ENCODE assay signal across 20 cellular contexts in genomic region chr2:41910126-41910525, GRCh38.
A peak's percentile ranks its signal among the peaks of the same experiment; 100 is the strongest.
DNase-seq lines count a peak whose midpoint lies in the region; ATAC-seq, FAIRE-seq and TF ChIP-seq lines count a peak whose summit lies in the region.
"Had no signal": no experiment of that assay in that cellular context is flagged by ENCODE, and none has a peak within 500 bp of the region (broad histone marks: within the 10 kb centered on the region; RNA-seq: fewer than 3 reads in every experiment).

No MANE protein-coding gene starts in this region.

- intact Hi-C loops in activated CD8-positive, alpha-beta T cell treated with anti-CD3 and anti-CD28 coated beads for 36 hours (cut with micrococcal nuclease), result no loop called here
- intact Hi-C loops in uterus (cut with DNase I; ENCODE audit: low total_unique reads), result no loop called here
- intact Hi-C loops in HepG2 (cut with micrococcal nuclease; ENCODE audit: unreplicated experiment), result no loop called here

- H3K79me2 ChIP-seq in HepG2 (ENCODE audit: insufficient read depth, low read length), result no peaks in the 10 kb centered on the region
- H3K79me2 ChIP-seq: parathyroid adenoma had no signal

- peak; percentile 20 for ATAC-seq in activated CD8-positive, alpha-beta T cell treated with anti-CD3 and anti-CD28 coated beads for 36 hours
- ATAC-seq in activated CD8-positive, alpha-beta T cell treated with anti-CD3 and anti-CD28 coated beads, Interleukin-2, amount 10 ng/mL, durations not matched to agents 7 days and 5 days, result no peak
- peak; percentile 84 for ATAC-seq in stimulated activated effector memory CD8-positive, alpha-beta T cell treated with anti-CD3 and anti-CD28 coated beads, Interleukin-12 subunit alpha, Interleukin-12 subunit beta, amount 100 ng/mL, for 72 hours
- no peak for ATAC-seq in HepG2
- ATAC-seq: heart left ventricle, mucosa of descending colon had no signal

- POLR2A ChIA-PET in activated CD8-positive, alpha-beta T cell treated with anti-CD3 and anti-CD28 coated beads for 36 hours (lab: Charles Lee), result no interaction called here
- POLR2A ChIA-PET in activated CD8-positive, alpha-beta T cell treated with anti-CD3 and anti-CD28 coated beads, Interleukin-2, amount 10 ng/mL, durations not matched to agents 7 days and 5 days (lab: Charles Lee), result no interaction called here
- POLR2A ChIA-PET in HepG2 (lab: Yijun Ruan, JAX), result no interaction called here

- H3K4me1 Mint-ChIP-seq in activated CD8-positive, alpha-beta T cell treated with anti-CD3 and anti-CD28 coated beads for 36 hours (ENCODE audit: low read depth), result no peaks in the 10 kb centered on the region
- H3K4me1 Mint-ChIP-seq in activated CD8-positive, alpha-beta T cell treated with anti-CD3 and anti-CD28 coated beads, Interleukin-2, amount 10 ng/mL, durations not matched to agents 7 days and 5 days (ENCODE audit: low read depth), result peaks cover 4% of the 10 kb centered on the region
- H3K4me1 Mint-ChIP-seq in stimulated activated effector memory CD8-positive, alpha-beta T cell treated with anti-CD3 and anti-CD28 coated beads, Interleukin-12 subunit alpha, Interleukin-12 subunit beta, amount 100 ng/mL, for 72 hours, result peaks cover 34% of the 10 kb centered on the region

- no peak overlapping the region for H2AFZ ChIP-seq in HepG2 (ENCODE audit: low read length)
- H2AFZ ChIP-seq: parathyroid adenoma had no signal

- CTCF ChIA-PET in activated CD8-positive, alpha-beta T cell treated with anti-CD3 and anti-CD28 coated beads for 36 hours (lab: Charles Lee), result no interaction called here
- CTCF ChIA-PET in activated CD8-positive, alpha-beta T cell treated with anti-CD3 and anti-CD28 coated beads, Interleukin-2, amount 10 ng/mL, durations not matched to agents 7 days and 5 days (lab: Charles Lee), result no interaction called here
- CTCF ChIA-PET in HepG2 (lab: Yijun Ruan, JAX; ENCODE audit: low intra/inter-chr PET ratio, low total read pairs), result no interaction called here

- H3K4me3 ChIP-seq in MG63 (no peak overlapping the region), fibroblast of the aortic adventitia (ENCODE audit: low read depth, low read length) (no peak overlapping the region), uterus (no peak overlapping the region), HepG2 (replicated peaks in 1 of 3; ENCODE audit: insufficient read depth in 1 of 3, low read depth in 2 of 3, low read length in 3 of 3) (no peak overlapping the region)
- H3K4me3 ChIP-seq: ascending aorta, heart left ventricle, mucosa of descending colon had no signal

- DNase-seq in activated CD8-positive, alpha-beta T cell treated with anti-CD3 and anti-CD28 coated beads for 36 hours, result no peak
- no peak for DNase-seq in activated CD8-positive, alpha-beta T cell treated with anti-CD3 and anti-CD28 coated beads, Interleukin-2, amount 10 ng/mL, durations not matched to agents 7 days and 5 days
- DNase-seq in MG63 (peak; percentile 43), fibroblast of the aortic adventitia (ENCODE audit: low read depth) (peak; percentile 29), uterus (no peak), HepG2 (ENCODE audit: low spot score) (no peak), NCI-H524 treated with DMSO at 0.1 percent for 48 hours (lab: John Stamatoyannopoulos, UW) (no peak)
- no peak for DNase-seq in stimulated activated effector memory CD8-positive, alpha-beta T cell treated with anti-CD3 and anti-CD28 coated beads, Interleukin-12 subunit alpha, Interleukin-12 subunit beta, amount 100 ng/mL, for 72 hours (ENCODE audit: low spot score in 2 of 2)
- DNase-seq: activated gamma-delta T cell treated with Interleukin-2 at 50 U/mL for 16 hours; CD4-positive, alpha-beta T cell; heart left ventricle; left cardiac atrium; mucosa of descending colon; NCI-H1694; NCI-H510A; SK-N-SH; stimulated activated CD4-positive, alpha-beta T cell treated with anti-CD3 and anti-CD28 coated beads, Interleukin-4, amount 100 ng/mL, for 24 hours; trophoblast cell had no signal

- no peak overlapping the region for H3K27ac Mint-ChIP-seq in activated CD8-positive, alpha-beta T cell treated with anti-CD3 and anti-CD28 coated beads for 36 hours
- H3K27ac Mint-ChIP-seq in activated CD8-positive, alpha-beta T cell treated with anti-CD3 and anti-CD28 coated beads, Interleukin-2, amount 10 ng/mL, durations not matched to agents 7 days and 5 days, result no peak overlapping the region
- H3K27ac Mint-ChIP-seq in stimulated activated effector memory CD8-positive, alpha-beta T cell treated with anti-CD3 and anti-CD28 coated beads, Interleukin-12 subunit alpha, Interleukin-12 subunit beta, amount 100 ng/mL, for 72 hours, result no peak overlapping the region
- H3K27ac Mint-ChIP-seq: CD4-positive, alpha-beta T cell had no signal

- H3K4me3 Mint-ChIP-seq in activated CD8-positive, alpha-beta T cell treated with anti-CD3 and anti-CD28 coated beads for 36 hours, result no peak overlapping the region
- no peak overlapping the region for H3K4me3 Mint-ChIP-seq in activated CD8-positive, alpha-beta T cell treated with anti-CD3 and anti-CD28 coated beads, Interleukin-2, amount 10 ng/mL, durations not matched to agents 7 days and 5 days
- no peak overlapping the region for H3K4me3 Mint-ChIP-seq in stimulated activated effector memory CD8-positive, alpha-beta T cell treated with anti-CD3 and anti-CD28 coated beads, Interleukin-12 subunit alpha, Interleukin-12 subunit beta, amount 100 ng/mL, for 72 hours
- H3K4me3 Mint-ChIP-seq: CD4-positive, alpha-beta T cell had no signal

- H3K4me2 ChIP-seq in HepG2 (ENCODE audit: low read depth, low read length), result no peak overlapping the region
- H3K4me2 ChIP-seq: SK-N-SH had no signal

- H3K4me1 ChIP-seq in uterus (peaks cover 0 to 3% of the 10 kb centered on the region in 2 donors), HepG2 (ENCODE audit: insufficient read depth, low read length) (no peaks in the 10 kb centered on the region)
- H3K4me1 ChIP-seq: parathyroid adenoma had no signal

- FAIRE-seq in HepG2 (lab: Jason Lieb, UNC), result no peak

- H3K9me3 Mint-ChIP-seq in activated CD8-positive, alpha-beta T cell treated with anti-CD3 and anti-CD28 coated beads for 36 hours, result no peaks in the 10 kb centered on the region
- no peaks in the 10 kb centered on the region for H3K9me3 Mint-ChIP-seq in activated CD8-positive, alpha-beta T cell treated with anti-CD3 and anti-CD28 coated beads, Interleukin-2, amount 10 ng/mL, durations not matched to agents 7 days and 5 days (ENCODE audit: insufficient read depth)
- H3K9me3 Mint-ChIP-seq in stimulated activated effector memory CD8-positive, alpha-beta T cell treated with anti-CD3 and anti-CD28 coated beads, Interleukin-12 subunit alpha, Interleukin-12 subunit beta, amount 100 ng/mL, for 72 hours, result no peaks in the 10 kb centered on the region
- H3K9me3 Mint-ChIP-seq: CD4-positive, alpha-beta T cell had no signal

- TF ChIP-seq CTCF in activated CD8-positive, alpha-beta T cell treated with anti-CD3 and anti-CD28 coated beads for 36 hours (IDR thresholded peaks at IDR 0.05), result no peak
- no peak for TF ChIP-seq CTCF in fibroblast of the aortic adventitia (IDR thresholded peaks at IDR 0.05; ENCODE audit: insufficient read depth, low read length)
- no peak for TF ChIP-seq CTCF in uterus (IDR thresholded peaks at IDR 0.05)
- no peak for TF ChIP-seq CTCF in HepG2 (CRISPR knock-in tag; IDR thresholded peaks at IDR 0.05)

- H3K9me3 ChIP-seq in MG63 (peaks cover 2% of the 10 kb centered on the region; the same call in 1 of the 2 replicates), uterus (no peaks in the 10 kb centered on the region), HepG2 (ENCODE audit: low read length) (no peaks in the 10 kb centered on the region)
- H3K9me3 ChIP-seq: ascending aorta, heart left ventricle, mucosa of descending colon, SK-N-SH had no signal

- peaks cover 15% of the 10 kb centered on the region for H3K27me3 Mint-ChIP-seq in activated CD8-positive, alpha-beta T cell treated with anti-CD3 and anti-CD28 coated beads for 36 hours
- H3K27me3 Mint-ChIP-seq in activated CD8-positive, alpha-beta T cell treated with anti-CD3 and anti-CD28 coated beads, Interleukin-2, amount 10 ng/mL, durations not matched to agents 7 days and 5 days (ENCODE audit: low read depth), result peaks cover 37% of the 10 kb centered on the region

- no peaks in the 10 kb centered on the region for H3K36me3 ChIP-seq in MG63
- no peaks in the 10 kb centered on the region for H3K36me3 ChIP-seq in uterus
- no peaks in the 10 kb centered on the region for H3K36me3 ChIP-seq in HepG2 (replicated peaks in 1 of 2; ENCODE audit: control insufficient read depth in 1 of 2, insufficient read depth in 2 of 2, low read length in 2 of 2)
- H3K36me3 ChIP-seq: ascending aorta, heart left ventricle had no signal

- TF ChIP-seq RAD21 in HepG2 (CRISPR knock-in tag; IDR thresholded peaks at IDR 0.05), result no peak

- no peak for TF ChIP-seq EP300 in HepG2 (IDR thresholded peaks at IDR 0.05; ENCODE audit: low read depth in 2 of 2, low read length in 2 of 2)
- no peak for TF ChIP-seq EP300 in HepG2 (CRISPR knock-in tag; IDR thresholded peaks at IDR 0.05; ENCODE audit: borderline replicate concordance)

- 2% methylated on average over 1 of the region's 1 CpG for WGBS in HepG2 (ENCODE audit: low lambda C conversion rate)

- H3K27ac ChIP-seq in uterus, result no peak overlapping the region
- H3K27ac ChIP-seq in HepG2 (ENCODE audit: extremely low read length, insufficient read depth, low read length), result no peak overlapping the region
- H3K27ac ChIP-seq: ascending aorta, heart left ventricle, parathyroid adenoma had no signal

- BruUV-seq in HepG2 (replicated peaks; lab: Mats Ljungman, UMichigan), result no TSS peak

- TF ChIP-seq POLR2A in uterus (IDR thresholded peaks at IDR 0.05) (no peak), HepG2 (IDR thresholded peaks at IDR 0.05; ENCODE audit: insufficient read depth in 1 of 2, low read depth in 2 of 2, low read length in 2 of 2) (no peak)

- H4K20me1 ChIP-seq in HepG2 (ENCODE audit: insufficient read depth, low read length), result no peaks in the 10 kb centered on the region

- H3K9ac ChIP-seq in HepG2 (ENCODE audit: insufficient read depth, low read depth, low read length), result no peak overlapping the region
- H3K9ac ChIP-seq: parathyroid adenoma, SK-N-SH had no signal

- H3K36me3 Mint-ChIP-seq in activated CD8-positive, alpha-beta T cell treated with anti-CD3 and anti-CD28 coated beads for 36 hours (ENCODE audit: low read depth), result no peaks in the 10 kb centered on the region
- H3K36me3 Mint-ChIP-seq in activated CD8-positive, alpha-beta T cell treated with anti-CD3 and anti-CD28 coated beads, Interleukin-2, amount 10 ng/mL, durations not matched to agents 7 days and 5 days (ENCODE audit: low read depth), result no peaks in the 10 kb centered on the region
- H3K36me3 Mint-ChIP-seq in stimulated activated effector memory CD8-positive, alpha-beta T cell treated with anti-CD3 and anti-CD28 coated beads, Interleukin-12 subunit alpha, Interleukin-12 subunit beta, amount 100 ng/mL, for 72 hours, result no peaks in the 10 kb centered on the region

- in situ Hi-C loops in HepG2 (cut with HindIII; ENCODE audit: extremely low pct_ligation_motif_present, low pct_unique_long_range_greater_than_20kb), result no loop called here

- H3K27me3 ChIP-seq in MG63 (no peaks in the 10 kb centered on the region), uterus (no peaks in the 10 kb centered on the region), HepG2 (ENCODE audit: control insufficient read depth in 1 of 2, insufficient read depth in 2 of 2, low read length in 2 of 2) (peaks cover 0 to 2% of the 10 kb centered on the region in 2 experiments; a peak in 2 of 5 replicates)
- H3K27me3 ChIP-seq: ascending aorta, heart left ventricle had no signal

TF ChIP-seq in HepG2, 621 proteins besides CTCF, POLR2A, EP300 and RAD21:
- TF ChIP-seq NFIB (CRISPR knock-in tag; IDR thresholded peaks at IDR 0.05; ENCODE audit: borderline replicate concordance), result no peak

Comparison
In these comparisons a context has a peak if more than half of its experiments do, and no peak if none do; other contexts are left out.
1. ATAC-seq: peak in activated CD8-positive, alpha-beta T cell treated with anti-CD3 and anti-CD28 coated beads for 36 hours (single experiment) and stimulated activated effector memory CD8-positive, alpha-beta T cell treated with anti-CD3 and anti-CD28 coated beads, Interleukin-12 subunit alpha, Interleukin-12 subunit beta, amount 100 ng/mL, for 72 hours (single experiment); none in activated CD8-positive, alpha-beta T cell treated with anti-CD3 and anti-CD28 coated beads, Interleukin-2, amount 10 ng/mL, durations not matched to agents 7 days and 5 days (single experiment) and HepG2 (single experiment).
2. DNase-seq: peak in MG63 (single experiment) and fibroblast of the aortic adventitia (single experiment); none in activated CD8-positive, alpha-beta T cell treated with anti-CD3 and anti-CD28 coated beads for 36 hours (single experiment), activated CD8-positive, alpha-beta T cell treated with anti-CD3 and anti-CD28 coated beads, Interleukin-2, amount 10 ng/mL, durations not matched to agents 7 days and 5 days (single experiment), stimulated activated effector memory CD8-positive, alpha-beta T cell treated with anti-CD3 and anti-CD28 coated beads, Interleukin-12 subunit alpha, Interleukin-12 subunit beta, amount 100 ng/mL, for 72 hours (0 of 2), uterus (0 of 2), HepG2 (single experiment) and NCI-H524 treated with DMSO at 0.1 percent for 48 hours (single experiment).